ENCODE assay signal across 9 cellular contexts in the genomic region with DNA sequence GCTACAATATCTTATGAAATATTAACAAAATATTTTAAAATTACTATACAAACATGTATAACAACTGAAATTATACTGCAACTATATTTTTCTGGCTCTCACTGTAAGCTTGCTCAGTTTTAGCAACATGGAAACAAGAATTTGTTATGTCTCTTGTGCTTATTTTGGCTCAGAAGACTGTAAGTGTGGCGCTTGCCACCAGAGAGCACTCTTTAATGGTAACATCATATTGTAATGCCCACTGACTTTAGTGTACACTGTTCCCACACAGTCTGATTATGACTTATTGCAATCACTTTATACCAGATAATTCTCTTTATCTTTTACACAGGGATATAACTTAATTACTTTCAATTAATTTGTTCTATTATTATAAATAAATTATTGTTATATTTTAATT.
DNase-seq lines count a peak whose midpoint lies in the region; ATAC-seq, FAIRE-seq and TF ChIP-seq lines count a peak whose summit lies in the region.
"Had no signal": no experiment of that assay in that cellular context is flagged by ENCODE, and none has a peak within 500 bp of the region (broad histone marks: within the 10 kb centered on the region; RNA-seq: fewer than 3 reads in every experiment).

No MANE protein-coding gene starts in this region.

- DNase-seq in AG09319 (ENCODE audit: extremely low read depth, low read depth) (no peak), LHCN-M2 (ENCODE audit: low read depth) (peak; percentile 63), cardiac septum (ENCODE audit: low spot score) (no peak)
- no peak for DNase-seq in effector CD8-positive, alpha-beta T cell (lab: John Stamatoyannopoulos, UW)

- H3K4me3 ChIP-seq in neural cell (ENCODE audit: low read length): no peak overlapping the region

- no peaks in the 10 kb centered on the region for H3K9me2 ChIP-seq in neural cell (ENCODE audit: insufficient read depth, low read length)

- no peaks in the 10 kb centered on the region for H3K27me3 ChIP-seq in neural cell (ENCODE audit: insufficient read depth, low read depth, low read length)

- no peak overlapping the region for H3K9ac ChIP-seq in neural cell (ENCODE audit: low read length)

- H3K79me2 ChIP-seq in neural cell (replicated peaks; ENCODE audit: insufficient read depth, low read length): no peaks in the 10 kb centered on the region

- no peak overlapping the region for H2AFZ ChIP-seq in neural cell (ENCODE audit: low read depth, low read length)

- H3K36me3 ChIP-seq in neural cell (ENCODE audit: insufficient read depth, low read length): no peaks in the 10 kb centered on the region

- ATAC-seq in GM18909 (IDR thresholded peaks at IDR 0.05; ENCODE audit: poor library complexity, unreplicated experiment) (peak; percentile 80), GM18520 (IDR thresholded peaks at IDR 0.05; ENCODE audit: unreplicated experiment) (no peak)

- no peaks in the 10 kb centered on the region for H3K9me3 ChIP-seq in neural cell (ENCODE audit: low read length)

- peak; percentile 64 for TF ChIP-seq RAD21 in neural cell (conservative IDR thresholded peaks at IDR 0.05)

- TF ChIP-seq EP300 in neural cell (conservative IDR thresholded peaks at IDR 0.05; ENCODE audit: poor library complexity, severe bottlenecking): no peak

- intact Hi-C loops in cardiac septum (cut with DNase I): no loop called here

- TF ChIP-seq CTCF in AG09319 (IDR thresholded peaks at IDR 0.05; ENCODE audit: low read depth, low read length): peak; percentile 7
- peak; percentile 58 for TF ChIP-seq CTCF in neural cell (IDR thresholded peaks at IDR 0.05; ENCODE audit: poor library complexity, severe bottlenecking)

- H3K4me2 ChIP-seq in neural cell (ENCODE audit: low read length): no peak overlapping the region

- H4K20me1 ChIP-seq in neural cell (ENCODE audit: insufficient read depth): no peaks in the 10 kb centered on the region

- peak; percentile 81 for FAIRE-seq in TTC549 (lab: Jason Lieb, UNC)
- FAIRE-seq: GM18507 had no signal

- H3K27ac ChIP-seq in neural cell (ENCODE audit: low read length): no peak overlapping the region

- no peaks in the 10 kb centered on the region for H3F3A ChIP-seq in neural cell (ENCODE audit: insufficient read depth, low read length, poor library complexity, severe bottlenecking)

TF ChIP-seq in neural cell, 6 proteins besides CTCF, POLR2A, EP300 and RAD21:
- peak; percentile 62 for TF ChIP-seq SMC3 (conservative IDR thresholded peaks at IDR 0.05; ENCODE audit: poor library complexity)
- no peak for TF ChIP-seq MXI1 (conservative IDR thresholded peaks at IDR 0.05; ENCODE audit: poor library complexity, severe bottlenecking)
- TF ChIP-seq EZH2 (IDR thresholded peaks at IDR 0.05; ENCODE audit: borderline replicate concordance, insufficient read depth, low read length, poor library complexity, severe bottlenecking): no peak
